ENCODE assay signal across 1 cellular context in the genomic region with DNA sequence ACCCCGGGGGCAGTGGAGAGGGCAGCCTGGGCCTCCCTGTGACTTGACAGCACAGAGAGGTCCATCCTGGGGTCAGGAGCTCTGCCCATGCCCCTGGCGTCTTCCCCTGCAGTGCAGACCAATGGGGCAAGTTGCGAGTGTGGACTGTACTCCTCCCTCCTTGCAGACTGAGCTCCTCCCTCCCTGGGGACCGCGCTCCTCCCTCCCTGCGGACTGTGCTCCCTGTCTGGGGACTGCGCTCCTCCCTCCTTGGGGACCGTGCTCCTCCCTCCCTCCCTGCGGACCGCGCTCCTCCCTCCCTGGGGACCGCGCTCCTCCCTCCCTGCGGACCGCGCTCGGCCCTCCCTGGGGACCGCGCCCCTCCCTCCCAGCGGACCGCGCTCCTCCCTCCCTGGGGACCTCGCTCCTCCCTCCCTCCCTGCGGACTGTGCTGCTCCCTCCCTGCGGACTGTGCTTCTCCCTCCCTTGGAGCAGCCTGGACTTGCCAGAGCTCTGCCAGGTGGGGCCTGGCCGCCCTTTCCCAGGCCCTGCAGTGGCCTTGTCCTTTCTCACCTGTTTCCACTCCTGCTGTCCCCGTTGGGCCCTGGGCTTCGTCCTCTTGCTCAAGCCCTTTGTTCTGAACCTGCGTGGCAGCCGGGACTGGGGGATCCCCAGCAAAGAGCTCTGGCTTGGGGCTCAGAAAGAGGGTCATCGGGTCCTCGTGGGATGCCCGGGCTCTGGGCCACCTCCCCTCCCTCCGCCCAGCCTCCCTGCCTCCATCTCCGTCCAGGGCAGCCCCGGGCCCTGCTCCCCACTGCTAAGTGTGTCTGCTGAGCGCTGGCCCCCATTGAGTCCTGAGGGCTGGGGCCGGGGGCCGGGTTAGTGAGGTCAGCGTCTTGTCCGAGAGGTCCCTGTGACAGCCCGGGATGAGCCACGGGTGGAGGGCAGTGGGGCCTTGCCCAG.
TF ChIP-seq lines count a peak whose summit lies in the region.

No MANE protein-coding gene starts in this region.

TF ChIP-seq in HepG2, 621 proteins besides CTCF, POLR2A, EP300 and RAD21 (continued from another document and continues in another):
- TF ChIP-seq, protein P1, sequence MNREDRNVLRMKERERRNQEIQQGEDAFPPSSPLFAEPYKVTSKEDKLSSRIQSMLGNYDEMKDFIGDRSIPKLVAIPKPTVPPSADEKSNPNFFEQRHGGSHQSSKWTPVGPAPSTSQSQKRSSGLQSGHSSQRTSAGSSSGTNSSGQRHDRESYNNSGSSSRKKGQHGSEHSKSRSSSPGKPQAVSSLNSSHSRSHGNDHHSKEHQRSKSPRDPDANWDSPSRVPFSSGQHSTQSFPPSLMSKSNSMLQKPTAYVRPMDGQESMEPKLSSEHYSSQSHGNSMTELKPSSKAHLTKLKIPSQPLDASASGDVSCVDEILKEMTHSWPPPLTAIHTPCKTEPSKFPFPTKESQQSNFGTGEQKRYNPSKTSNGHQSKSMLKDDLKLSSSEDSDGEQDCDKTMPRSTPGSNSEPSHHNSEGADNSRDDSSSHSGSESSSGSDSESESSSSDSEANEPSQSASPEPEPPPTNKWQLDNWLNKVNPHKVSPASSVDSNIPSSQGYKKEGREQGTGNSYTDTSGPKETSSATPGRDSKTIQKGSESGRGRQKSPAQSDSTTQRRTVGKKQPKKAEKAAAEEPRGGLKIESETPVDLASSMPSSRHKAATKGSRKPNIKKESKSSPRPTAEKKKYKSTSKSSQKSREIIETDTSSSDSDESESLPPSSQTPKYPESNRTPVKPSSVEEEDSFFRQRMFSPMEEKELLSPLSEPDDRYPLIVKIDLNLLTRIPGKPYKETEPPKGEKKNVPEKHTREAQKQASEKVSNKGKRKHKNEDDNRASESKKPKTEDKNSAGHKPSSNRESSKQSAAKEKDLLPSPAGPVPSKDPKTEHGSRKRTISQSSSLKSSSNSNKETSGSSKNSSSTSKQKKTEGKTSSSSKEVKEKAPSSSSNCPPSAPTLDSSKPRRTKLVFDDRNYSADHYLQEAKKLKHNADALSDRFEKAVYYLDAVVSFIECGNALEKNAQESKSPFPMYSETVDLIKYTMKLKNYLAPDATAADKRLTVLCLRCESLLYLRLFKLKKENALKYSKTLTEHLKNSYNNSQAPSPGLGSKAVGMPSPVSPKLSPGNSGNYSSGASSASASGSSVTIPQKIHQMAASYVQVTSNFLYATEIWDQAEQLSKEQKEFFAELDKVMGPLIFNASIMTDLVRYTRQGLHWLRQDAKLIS (CRISPR knock-in tag; IDR thresholded peaks at IDR 0.05) = no peak
- TF ChIP-seq, protein P2, sequence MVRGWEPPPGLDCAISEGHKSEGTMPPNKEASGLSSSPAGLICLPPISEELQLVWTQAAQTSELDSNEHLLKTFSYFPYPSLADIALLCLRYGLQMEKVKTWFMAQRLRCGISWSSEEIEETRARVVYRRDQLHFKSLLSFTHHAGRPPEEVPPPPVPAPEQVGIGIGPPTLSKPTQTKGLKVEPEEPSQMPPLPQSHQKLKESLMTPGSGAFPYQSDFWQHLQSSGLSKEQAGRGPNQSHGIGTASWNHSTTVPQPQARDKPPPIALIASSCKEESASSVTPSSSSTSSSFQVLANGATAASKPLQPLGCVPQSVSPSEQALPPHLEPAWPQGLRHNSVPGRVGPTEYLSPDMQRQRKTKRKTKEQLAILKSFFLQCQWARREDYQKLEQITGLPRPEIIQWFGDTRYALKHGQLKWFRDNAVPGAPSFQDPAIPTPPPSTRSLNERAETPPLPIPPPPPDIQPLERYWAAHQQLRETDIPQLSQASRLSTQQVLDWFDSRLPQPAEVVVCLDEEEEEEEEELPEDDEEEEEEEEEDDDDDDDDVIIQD (CRISPR knock-in tag; IDR thresholded peaks at IDR 0.05; ENCODE audit: low read depth) = no peak
- TF ChIP-seq, protein P3, sequence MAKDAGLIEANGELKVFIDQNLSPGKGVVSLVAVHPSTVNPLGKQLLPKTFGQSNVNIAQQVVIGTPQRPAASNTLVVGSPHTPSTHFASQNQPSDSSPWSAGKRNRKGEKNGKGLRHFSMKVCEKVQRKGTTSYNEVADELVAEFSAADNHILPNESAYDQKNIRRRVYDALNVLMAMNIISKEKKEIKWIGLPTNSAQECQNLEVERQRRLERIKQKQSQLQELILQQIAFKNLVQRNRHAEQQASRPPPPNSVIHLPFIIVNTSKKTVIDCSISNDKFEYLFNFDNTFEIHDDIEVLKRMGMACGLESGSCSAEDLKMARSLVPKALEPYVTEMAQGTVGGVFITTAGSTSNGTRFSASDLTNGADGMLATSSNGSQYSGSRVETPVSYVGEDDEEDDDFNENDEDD (CRISPR knock-in tag; IDR thresholded peaks at IDR 0.05; ENCODE audit: borderline replicate concordance) = no peak
- TF ChIP-seq, protein P4, sequence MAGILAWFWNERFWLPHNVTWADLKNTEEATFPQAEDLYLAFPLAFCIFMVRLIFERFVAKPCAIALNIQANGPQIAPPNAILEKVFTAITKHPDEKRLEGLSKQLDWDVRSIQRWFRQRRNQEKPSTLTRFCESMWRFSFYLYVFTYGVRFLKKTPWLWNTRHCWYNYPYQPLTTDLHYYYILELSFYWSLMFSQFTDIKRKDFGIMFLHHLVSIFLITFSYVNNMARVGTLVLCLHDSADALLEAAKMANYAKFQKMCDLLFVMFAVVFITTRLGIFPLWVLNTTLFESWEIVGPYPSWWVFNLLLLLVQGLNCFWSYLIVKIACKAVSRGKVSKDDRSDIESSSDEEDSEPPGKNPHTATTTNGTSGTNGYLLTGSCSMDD (CRISPR knock-in tag; IDR thresholded peaks at IDR 0.05) = no peak
- TF ChIP-seq HNF4G (IDR thresholded peaks at IDR 0.05; ENCODE audit: borderline replicate concordance, low read depth, low read length) (no peak), HNF4G (CRISPR knock-in tag; IDR thresholded peaks at IDR 0.05; ENCODE audit: borderline replicate concordance, low read depth) (no peak), ZNF570 (CRISPR knock-in tag; IDR thresholded peaks at IDR 0.05; ENCODE audit: borderline replicate concordance) (no peak), KMT2A (CRISPR knock-in tag; IDR thresholded peaks at IDR 0.05) (no peak), ZNF251 (CRISPR knock-in tag; IDR thresholded peaks at IDR 0.05) (no peak), CHD2 (IDR thresholded peaks at IDR 0.05; ENCODE audit: low read depth, low read length) (no peak), ELF3 (CRISPR knock-in tag; IDR thresholded peaks at IDR 0.05) (no peak), ZNF720 (CRISPR knock-in tag; IDR thresholded peaks at IDR 0.05) (no peak), RXRA (CRISPR knock-in tag; IDR thresholded peaks at IDR 0.05) (no peak), ZNF296 (CRISPR knock-in tag; conservative IDR thresholded peaks at IDR 0.05) (no peak), ZNF747 (CRISPR knock-in tag; IDR thresholded peaks at IDR 0.05; ENCODE audit: borderline replicate concordance) (no peak), ZNF777 (CRISPR knock-in tag; IDR thresholded peaks at IDR 0.05) (no peak), NR2F1 (CRISPR knock-in tag; IDR thresholded peaks at IDR 0.05) (no peak), ZNF772 (CRISPR knock-in tag; IDR thresholded peaks at IDR 0.05) (no peak), MEF2D (CRISPR knock-in tag; IDR thresholded peaks at IDR 0.05) (no peak), DNMT1 (CRISPR knock-in tag; IDR thresholded peaks at IDR 0.05) (0 out of 2 replicates have a peak, but pooled peaks have one; percentile 74), NRL (CRISPR knock-in tag; IDR thresholded peaks at IDR 0.05; ENCODE audit: borderline replicate concordance) (0 out of 2 replicates have a peak, but pooled peaks have one; percentile 7), SALL1 (CRISPR knock-in tag; IDR thresholded peaks at IDR 0.05) (no peak), HHEX (CRISPR knock-in tag; IDR thresholded peaks at IDR 0.05) (no peak)
- TF ChIP-seq, protein P5, sequence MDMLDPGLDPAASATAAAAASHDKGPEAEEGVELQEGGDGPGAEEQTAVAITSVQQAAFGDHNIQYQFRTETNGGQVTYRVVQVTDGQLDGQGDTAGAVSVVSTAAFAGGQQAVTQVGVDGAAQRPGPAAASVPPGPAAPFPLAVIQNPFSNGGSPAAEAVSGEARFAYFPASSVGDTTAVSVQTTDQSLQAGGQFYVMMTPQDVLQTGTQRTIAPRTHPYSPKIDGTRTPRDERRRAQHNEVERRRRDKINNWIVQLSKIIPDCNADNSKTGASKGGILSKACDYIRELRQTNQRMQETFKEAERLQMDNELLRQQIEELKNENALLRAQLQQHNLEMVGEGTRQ (IDR thresholded peaks at IDR 0.05; ENCODE audit: low read depth, low read length) = no peak
- TF ChIP-seq, protein P5 (CRISPR knock-in tag; IDR thresholded peaks at IDR 0.05; ENCODE audit: borderline replicate concordance) = no peak
- TF ChIP-seq, protein P6, sequence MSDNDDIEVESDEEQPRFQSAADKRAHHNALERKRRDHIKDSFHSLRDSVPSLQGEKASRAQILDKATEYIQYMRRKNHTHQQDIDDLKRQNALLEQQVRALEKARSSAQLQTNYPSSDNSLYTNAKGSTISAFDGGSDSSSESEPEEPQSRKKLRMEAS (IDR thresholded peaks at IDR 0.05) = no peak; the same call in 1 of the 2 replicates
- TF ChIP-seq, protein P7, sequence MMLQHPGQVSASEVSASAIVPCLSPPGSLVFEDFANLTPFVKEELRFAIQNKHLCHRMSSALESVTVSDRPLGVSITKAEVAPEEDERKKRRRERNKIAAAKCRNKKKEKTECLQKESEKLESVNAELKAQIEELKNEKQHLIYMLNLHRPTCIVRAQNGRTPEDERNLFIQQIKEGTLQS (CRISPR knock-in tag; IDR thresholded peaks at IDR 0.05) = no peak
- TF ChIP-seq, protein P8, sequence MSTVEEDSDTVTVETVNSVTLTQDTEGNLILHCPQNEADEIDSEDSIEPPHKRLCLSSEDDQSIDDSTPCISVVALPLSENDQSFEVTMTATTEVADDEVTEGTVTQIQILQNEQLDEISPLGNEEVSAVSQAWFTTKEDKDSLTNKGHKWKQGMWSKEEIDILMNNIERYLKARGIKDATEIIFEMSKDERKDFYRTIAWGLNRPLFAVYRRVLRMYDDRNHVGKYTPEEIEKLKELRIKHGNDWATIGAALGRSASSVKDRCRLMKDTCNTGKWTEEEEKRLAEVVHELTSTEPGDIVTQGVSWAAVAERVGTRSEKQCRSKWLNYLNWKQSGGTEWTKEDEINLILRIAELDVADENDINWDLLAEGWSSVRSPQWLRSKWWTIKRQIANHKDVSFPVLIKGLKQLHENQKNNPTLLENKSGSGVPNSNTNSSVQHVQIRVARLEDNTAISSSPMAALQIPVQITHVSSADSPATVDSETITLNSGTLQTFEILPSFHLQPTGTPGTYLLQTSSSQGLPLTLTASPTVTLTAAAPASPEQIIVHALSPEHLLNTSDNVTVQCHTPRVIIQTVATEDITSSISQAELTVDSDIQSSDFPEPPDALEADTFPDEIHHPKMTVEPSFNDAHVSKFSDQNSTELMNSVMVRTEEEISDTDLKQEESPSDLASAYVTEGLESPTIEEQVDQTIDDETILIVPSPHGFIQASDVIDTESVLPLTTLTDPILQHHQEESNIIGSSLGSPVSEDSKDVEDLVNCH (CRISPR knock-in tag; IDR thresholded peaks at IDR 0.05) = no peak
- TF ChIP-seq, protein P9, sequence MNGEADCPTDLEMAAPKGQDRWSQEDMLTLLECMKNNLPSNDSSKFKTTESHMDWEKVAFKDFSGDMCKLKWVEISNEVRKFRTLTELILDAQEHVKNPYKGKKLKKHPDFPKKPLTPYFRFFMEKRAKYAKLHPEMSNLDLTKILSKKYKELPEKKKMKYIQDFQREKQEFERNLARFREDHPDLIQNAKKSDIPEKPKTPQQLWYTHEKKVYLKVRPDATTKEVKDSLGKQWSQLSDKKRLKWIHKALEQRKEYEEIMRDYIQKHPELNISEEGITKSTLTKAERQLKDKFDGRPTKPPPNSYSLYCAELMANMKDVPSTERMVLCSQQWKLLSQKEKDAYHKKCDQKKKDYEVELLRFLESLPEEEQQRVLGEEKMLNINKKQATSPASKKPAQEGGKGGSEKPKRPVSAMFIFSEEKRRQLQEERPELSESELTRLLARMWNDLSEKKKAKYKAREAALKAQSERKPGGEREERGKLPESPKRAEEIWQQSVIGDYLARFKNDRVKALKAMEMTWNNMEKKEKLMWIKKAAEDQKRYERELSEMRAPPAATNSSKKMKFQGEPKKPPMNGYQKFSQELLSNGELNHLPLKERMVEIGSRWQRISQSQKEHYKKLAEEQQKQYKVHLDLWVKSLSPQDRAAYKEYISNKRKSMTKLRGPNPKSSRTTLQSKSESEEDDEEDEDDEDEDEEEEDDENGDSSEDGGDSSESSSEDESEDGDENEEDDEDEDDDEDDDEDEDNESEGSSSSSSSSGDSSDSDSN (CRISPR knock-in tag; IDR thresholded peaks at IDR 0.05) = no peak
- TF ChIP-seq, protein P10, sequence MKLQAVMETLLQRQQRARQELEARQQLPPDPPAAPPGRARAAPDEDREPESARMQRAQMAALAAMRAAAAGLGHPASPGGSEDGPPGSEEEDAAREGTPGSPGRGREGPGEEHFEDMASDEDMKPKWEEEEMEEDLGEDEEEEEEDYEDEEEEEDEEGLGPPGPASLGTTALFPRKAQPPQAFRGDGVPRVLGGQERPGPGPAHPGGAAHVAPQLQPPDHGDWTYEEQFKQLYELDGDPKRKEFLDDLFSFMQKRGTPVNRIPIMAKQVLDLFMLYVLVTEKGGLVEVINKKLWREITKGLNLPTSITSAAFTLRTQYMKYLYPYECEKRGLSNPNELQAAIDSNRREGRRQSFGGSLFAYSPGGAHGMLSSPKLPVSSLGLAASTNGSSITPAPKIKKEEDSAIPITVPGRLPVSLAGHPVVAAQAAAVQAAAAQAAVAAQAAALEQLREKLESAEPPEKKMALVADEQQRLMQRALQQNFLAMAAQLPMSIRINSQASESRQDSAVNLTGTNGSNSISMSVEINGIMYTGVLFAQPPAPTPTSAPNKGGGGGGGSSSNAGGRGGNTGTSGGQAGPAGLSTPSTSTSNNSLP (IDR thresholded peaks at IDR 0.05; ENCODE audit: low read depth, low read length) = no peak
